1 cellular context compared by ENCODE assay signal in the genomic region with DNA sequence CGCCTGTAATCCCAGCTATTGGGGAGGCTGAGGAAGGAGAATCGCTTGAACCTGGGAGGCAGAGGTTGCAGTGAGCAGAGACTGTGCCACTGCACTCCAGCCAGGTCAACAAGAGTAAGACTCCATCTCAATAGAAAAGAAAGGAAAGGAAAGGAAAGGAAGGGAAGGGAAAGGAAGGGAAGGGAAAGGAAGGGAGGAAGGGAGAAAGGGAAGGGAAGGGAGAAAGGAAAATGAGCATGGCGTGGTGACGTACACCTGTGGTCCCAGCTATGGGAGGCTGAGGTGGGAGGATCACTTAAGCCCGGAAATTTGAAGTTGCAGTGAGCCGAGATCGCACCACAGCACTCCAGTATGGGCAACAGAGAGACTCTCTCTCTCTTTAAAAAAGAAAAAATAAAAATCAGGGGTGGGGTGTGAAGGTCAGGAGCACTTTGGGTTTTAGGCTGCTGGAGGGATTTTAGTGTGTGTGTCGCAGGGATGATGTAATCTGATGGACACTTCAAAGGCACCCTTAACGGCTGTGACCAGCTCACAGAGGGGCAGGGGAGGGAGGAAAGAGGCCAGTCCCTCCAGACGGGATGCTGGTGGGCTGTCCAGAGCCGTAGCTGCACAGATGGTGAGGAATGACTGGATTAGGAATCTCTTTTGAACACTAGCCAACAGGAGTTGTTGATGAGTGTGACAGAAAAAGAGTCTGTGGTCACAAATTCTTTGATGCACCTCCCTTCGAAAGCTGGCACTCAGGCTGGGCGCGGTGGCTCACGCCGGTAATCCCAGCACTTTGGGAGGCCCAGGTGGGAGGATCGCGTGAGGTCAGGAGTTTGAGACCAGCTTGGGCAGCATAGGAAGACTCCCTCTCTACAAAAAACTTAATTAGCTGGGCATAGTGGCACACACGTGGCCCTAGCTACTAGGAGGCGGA.
TF ChIP-seq lines count a peak whose summit lies in the region.

No MANE protein-coding gene starts in this region.

TF ChIP-seq in HCT116, 20 proteins besides CTCF, POLR2A, EP300 and RAD21:
- TF ChIP-seq, protein P1, sequence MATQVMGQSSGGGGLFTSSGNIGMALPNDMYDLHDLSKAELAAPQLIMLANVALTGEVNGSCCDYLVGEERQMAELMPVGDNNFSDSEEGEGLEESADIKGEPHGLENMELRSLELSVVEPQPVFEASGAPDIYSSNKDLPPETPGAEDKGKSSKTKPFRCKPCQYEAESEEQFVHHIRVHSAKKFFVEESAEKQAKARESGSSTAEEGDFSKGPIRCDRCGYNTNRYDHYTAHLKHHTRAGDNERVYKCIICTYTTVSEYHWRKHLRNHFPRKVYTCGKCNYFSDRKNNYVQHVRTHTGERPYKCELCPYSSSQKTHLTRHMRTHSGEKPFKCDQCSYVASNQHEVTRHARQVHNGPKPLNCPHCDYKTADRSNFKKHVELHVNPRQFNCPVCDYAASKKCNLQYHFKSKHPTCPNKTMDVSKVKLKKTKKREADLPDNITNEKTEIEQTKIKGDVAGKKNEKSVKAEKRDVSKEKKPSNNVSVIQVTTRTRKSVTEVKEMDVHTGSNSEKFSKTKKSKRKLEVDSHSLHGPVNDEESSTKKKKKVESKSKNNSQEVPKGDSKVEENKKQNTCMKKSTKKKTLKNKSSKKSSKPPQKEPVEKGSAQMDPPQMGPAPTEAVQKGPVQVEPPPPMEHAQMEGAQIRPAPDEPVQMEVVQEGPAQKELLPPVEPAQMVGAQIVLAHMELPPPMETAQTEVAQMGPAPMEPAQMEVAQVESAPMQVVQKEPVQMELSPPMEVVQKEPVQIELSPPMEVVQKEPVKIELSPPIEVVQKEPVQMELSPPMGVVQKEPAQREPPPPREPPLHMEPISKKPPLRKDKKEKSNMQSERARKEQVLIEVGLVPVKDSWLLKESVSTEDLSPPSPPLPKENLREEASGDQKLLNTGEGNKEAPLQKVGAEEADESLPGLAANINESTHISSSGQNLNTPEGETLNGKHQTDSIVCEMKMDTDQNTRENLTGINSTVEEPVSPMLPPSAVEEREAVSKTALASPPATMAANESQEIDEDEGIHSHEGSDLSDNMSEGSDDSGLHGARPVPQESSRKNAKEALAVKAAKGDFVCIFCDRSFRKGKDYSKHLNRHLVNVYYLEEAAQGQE (IDR thresholded peaks at IDR 0.05; ENCODE audit: low read depth), result no peak
- peak; percentile 53 for TF ChIP-seq TCF7L2 (IDR thresholded peaks at IDR 0.05; ENCODE audit: borderline replicate concordance, extremely low read depth, insufficient read depth, insufficient read length)
